Comparison of ENCODE assay signal across 11 cellular contexts in genomic region chr1:16901366-16901765, GRCh38. TPM values are rescaled to one million over a fixed set of nuclear protein-coding genes. Genes with fewer than 3 reads are reported as not detected.
A peak's percentile ranks its signal among the peaks of the same experiment; 100 is the strongest.
DNase-seq lines count a peak whose midpoint lies in the region; ATAC-seq and TF ChIP-seq lines count a peak whose summit lies in the region.
"Not testable (repeated sequence)": the region's sequence is repeated elsewhere in the genome, so short reads cannot be mapped to it uniquely, and the experiment has no call there.
"Had no signal": no experiment of that assay in that cellular context is flagged by ENCODE, and none has a peak within 500 bp of the region (broad histone marks: within the 10 kb centered on the region; RNA-seq: fewer than 3 reads in every experiment).

No MANE protein-coding gene starts in this region.

- H3K27me3 Mint-ChIP-seq in activated B cell treated with CpG ODN at 0.5 μM for 24 hours; activated naive CD4-positive, alpha-beta T cell treated with anti-CD3 and anti-CD28 coated beads for 36 hours (ENCODE audit: low read depth); central memory CD8-positive, alpha-beta T cell; naive B cell; stimulated activated naive B cell treated with anti-CD40 and anti-IgM and Interleukin-4, amounts not matched to agents 10 μg/mL and 1 μg/mL and 100 μg/mL, for 72 hours: not testable (repeated sequence)

- ATAC-seq in activated B cell treated with CpG ODN at 0.5 μM for 24 hours (ENCODE audit: low read depth); central memory CD8-positive, alpha-beta T cell (replicated peaks; ENCODE audit: extremely low read depth, poor library complexity, severe bottlenecking); naive B cell (ENCODE audit: low read depth in 2 of 2); stimulated activated naive B cell treated with anti-CD40 and anti-IgM and Interleukin-4, amounts not matched to agents 10 μg/mL and 1 μg/mL and 100 μg/mL, for 72 hours (replicated peaks): not testable (repeated sequence)

- H3K4me3 ChIP-seq in BLaER1, result not testable (repeated sequence)
- peak overlapping the region; percentile 43; the same call in 1 of the 2 replicates for H3K4me3 ChIP-seq in DOHH2 (ENCODE audit: low read length)

- H3K9me3 ChIP-seq in BLaER1, result peaks cover 10% of the 10 kb centered on the region
- not testable (repeated sequence) for H3K9me3 ChIP-seq in DOHH2 (ENCODE audit: control insufficient read depth, insufficient read depth, low read length)

- POLR2A ChIA-PET in activated B cell treated with CpG ODN at 0.5 μM for 24 hours (lab: Charles Lee), result not testable (repeated sequence)

- H3K27ac Mint-ChIP-seq in activated B cell treated with CpG ODN at 0.5 μM for 24 hours (peak overlapping the region; percentile 76), naive B cell (peak overlapping the region; percentile 27 to 93 (median 82))
- H3K27ac Mint-ChIP-seq in activated naive CD4-positive, alpha-beta T cell treated with anti-CD3 and anti-CD28 coated beads for 36 hours, result peak overlapping the region; percentile 56
- H3K27ac Mint-ChIP-seq in central memory CD8-positive, alpha-beta T cell (ENCODE audit: low read depth), result peak overlapping the region; percentile 7
- H3K27ac Mint-ChIP-seq in stimulated activated naive B cell treated with anti-CD40 and anti-IgM and Interleukin-4, amounts not matched to agents 10 μg/mL and 1 μg/mL and 100 μg/mL, for 72 hours, result peak overlapping the region; percentile 67

- peak overlapping the region; percentile 20 for H3K4me3 Mint-ChIP-seq in activated B cell treated with CpG ODN at 0.5 μM for 24 hours
- not testable (repeated sequence) for H3K4me3 Mint-ChIP-seq in activated naive CD4-positive, alpha-beta T cell treated with anti-CD3 and anti-CD28 coated beads for 36 hours; central memory CD8-positive, alpha-beta T cell; stimulated activated naive B cell treated with anti-CD40 and anti-IgM and Interleukin-4, amounts not matched to agents 10 μg/mL and 1 μg/mL and 100 μg/mL, for 72 hours
- H3K4me3 Mint-ChIP-seq in naive B cell, result peak overlapping the region; percentile 7 to 81 (median 54)

- peak overlapping the region; percentile 29 for H3K4me2 ChIP-seq in BLaER1
- peak overlapping the region; percentile 61 for H3K4me2 ChIP-seq in DOHH2 (ENCODE audit: low read length)

- H3K27me3 ChIP-seq in BLaER1; DOHH2 (ENCODE audit: control insufficient read depth, low read length): not testable (repeated sequence)

- TF ChIP-seq CTCF in DOHH2 (IDR thresholded peaks at IDR 0.05; ENCODE audit: low read depth, low read length, poor library complexity, severe bottlenecking); activated B cell treated with CpG ODN at 0.5 μM for 24 hours (IDR thresholded peaks at IDR 0.05): not testable (repeated sequence)

- CTCF ChIA-PET in activated B cell treated with CpG ODN at 0.5 μM for 24 hours (lab: Charles Lee), result not testable (repeated sequence)
- CTCF ChIA-PET in activated naive CD4-positive, alpha-beta T cell treated with anti-CD3 and anti-CD28 coated beads for 36 hours (lab: Charles Lee), result interaction anchor here (0.6 kb wide), 1 partner anchor 11 kb away, joined by 4 read pairs; no protein-coding TSS in a partner anchor

- not testable (repeated sequence) for H3K9ac ChIP-seq in BLaER1

- H3K27ac ChIP-seq in BLaER1, result not testable (repeated sequence)
- H3K27ac ChIP-seq in DOHH2 (ENCODE audit: low read depth, low read length), result peak overlapping the region; percentile 9; the same call in 1 of the 2 replicates

- H3F3A ChIP-seq in DOHH2 (ENCODE audit: control insufficient read depth, insufficient read depth), result peaks cover 48% of the 10 kb centered on the region

- not testable (repeated sequence) for H3K36me3 Mint-ChIP-seq in activated B cell treated with CpG ODN at 0.5 μM for 24 hours (ENCODE audit: low read depth); activated naive CD4-positive, alpha-beta T cell treated with anti-CD3 and anti-CD28 coated beads for 36 hours (ENCODE audit: low read depth); naive B cell
- H3K36me3 Mint-ChIP-seq in central memory CD8-positive, alpha-beta T cell (ENCODE audit: insufficient read depth), result peaks cover 20% of the 10 kb centered on the region
- H3K36me3 Mint-ChIP-seq in stimulated activated naive B cell treated with anti-CD40 and anti-IgM and Interleukin-4, amounts not matched to agents 10 μg/mL and 1 μg/mL and 100 μg/mL, for 72 hours, result peaks cover 4 to 11% of the 10 kb centered on the region in 2 donors

- intact Hi-C loops in activated B cell treated with CpG ODN at 0.5 μM for 24 hours (cut with micrococcal nuclease), result not testable (repeated sequence)
- intact Hi-C loops in activated naive CD4-positive, alpha-beta T cell treated with anti-CD3 and anti-CD28 coated beads for 36 hours (cut with micrococcal nuclease), result loop anchor here (5.0 to 10.0 kb wide), 3 partner anchors 389 to 1067 kb away; partner anchors contain the start of gene RNU1-1

- DNase-seq in NAMALWA (ENCODE audit: low spot score) (peak; percentile 38), naive B cell (peak; percentile 55)
- DNase-seq in activated B cell treated with CpG ODN at 0.5 μM for 24 hours; activated naive CD4-positive, alpha-beta T cell treated with anti-CD3 and anti-CD28 coated beads for 36 hours; central memory CD8-positive, alpha-beta T cell (ENCODE audit: low spot score in 2 of 2): not testable (repeated sequence)
- DNase-seq in stimulated activated naive B cell treated with anti-CD40 and anti-IgM and Interleukin-4, amounts not matched to agents 10 μg/mL and 1 μg/mL and 100 μg/mL, for 72 hours, result peak; percentile 41

- not testable (repeated sequence) for H3K36me3 ChIP-seq in BLaER1; DOHH2 (ENCODE audit: control insufficient read depth, low read length)

- H3K79me2 ChIP-seq in DOHH2 (ENCODE audit: control insufficient read depth, low read length), result not testable (repeated sequence)

- not testable (repeated sequence) for H4K20me1 ChIP-seq in BLaER1; DOHH2 (ENCODE audit: control insufficient read depth, insufficient read depth, low read depth, low read length)

- not testable (repeated sequence) for H3K9me3 Mint-ChIP-seq in activated B cell treated with CpG ODN at 0.5 μM for 24 hours; activated naive CD4-positive, alpha-beta T cell treated with anti-CD3 and anti-CD28 coated beads for 36 hours; central memory CD8-positive, alpha-beta T cell; naive B cell; stimulated activated naive B cell treated with anti-CD40 and anti-IgM and Interleukin-4, amounts not matched to agents 10 μg/mL and 1 μg/mL and 100 μg/mL, for 72 hours

- H3K4me1 Mint-ChIP-seq in activated B cell treated with CpG ODN at 0.5 μM for 24 hours (peaks cover 53% of the 10 kb centered on the region), naive B cell (peaks cover 17 to 47% (median 34%) of the 10 kb centered on the region in 3 donors)
- peaks cover 50% of the 10 kb centered on the region for H3K4me1 Mint-ChIP-seq in activated naive CD4-positive, alpha-beta T cell treated with anti-CD3 and anti-CD28 coated beads for 36 hours (ENCODE audit: low read depth)
- H3K4me1 Mint-ChIP-seq in central memory CD8-positive, alpha-beta T cell, result peaks cover 38% of the 10 kb centered on the region
- H3K4me1 Mint-ChIP-seq in stimulated activated naive B cell treated with anti-CD40 and anti-IgM and Interleukin-4, amounts not matched to agents 10 μg/mL and 1 μg/mL and 100 μg/mL, for 72 hours, result peaks cover 30 to 38% of the 10 kb centered on the region in 2 donors

- peaks cover 60% of the 10 kb centered on the region for H3K4me1 ChIP-seq in BLaER1
- peaks cover 75% of the 10 kb centered on the region for H3K4me1 ChIP-seq in DOHH2 (ENCODE audit: control insufficient read depth, low read length)

- not testable (repeated sequence) for H3K9me2 ChIP-seq in DOHH2 (replicated peaks; ENCODE audit: control insufficient read depth, low read length)

RNA-seq across cellular contexts. Expression of gene RNU1-2, which starts 5.6 kb away (rescaled TPM):
- total RNA-seq in activated B cell treated with CpG ODN at 0.5 μM for 24 hours, result 3,526 and 4,195 TPM in 2 replicates
- 1,000 to 10,000 TPM; 1,341 to 1,386 TPM for total RNA-seq in activated naive CD4-positive, alpha-beta T cell treated with anti-CD3 and anti-CD28 coated beads for 36 hours
- polyA plus RNA-seq in naive B cell (ENCODE audit: low read depth in 6 of 6), result 10 to 100 TPM in 4 of 6 donors, not detected in 2; 27.4 to 56.9 (median 45.9) TPM
- total RNA-seq: G401, GM23248 had no signal
- polyA plus RNA-seq: CD14-positive monocyte, GM23248 had no signal

RNA-seq across cellular contexts. Expression of gene CROCC, which starts 20.4 kb away (rescaled TPM):
- 30.2 and 30.4 TPM in 2 replicates for total RNA-seq in activated B cell treated with CpG ODN at 0.5 μM for 24 hours
- total RNA-seq in activated naive CD4-positive, alpha-beta T cell treated with anti-CD3 and anti-CD28 coated beads for 36 hours, result 10 to 100 TPM; 15.5 to 15.7 TPM
- 1 to 10 TPM; 1.4 to 4.0 (median 2.3) TPM for polyA plus RNA-seq in naive B cell (ENCODE audit: low read depth in 6 of 6)

Comparison
In these comparisons a context has a peak if more than half of its experiments do, and no peak if none do; other contexts are left out.
1. H3K27ac Mint-ChIP-seq: peak in every context shown above with its lines; median percentile 82 in naive B cell; 76 in activated B cell treated with CpG ODN at 0.5 μM for 24 hours; 67 in stimulated activated naive B cell treated with anti-CD40 and anti-IgM and Interleukin-4, amounts not matched to agents 10 μg/mL and 1 μg/mL and 100 μg/mL, for 72 hours; 56 in activated naive CD4-positive, alpha-beta T cell treated with anti-CD3 and anti-CD28 coated beads for 36 hours; 7 in central memory CD8-positive, alpha-beta T cell.